Comparison of ENCODE assay signal across 15 cellular contexts in genomic region chr6:17877196-17877889, GRCh38.
A peak's percentile ranks its signal among the peaks of the same experiment; 100 is the strongest.
DNase-seq lines count a peak whose midpoint lies in the region; ATAC-seq, FAIRE-seq and TF ChIP-seq lines count a peak whose summit lies in the region.
"Had no signal": no experiment of that assay in that cellular context is flagged by ENCODE, and none has a peak within 500 bp of the region (broad histone marks: within the 10 kb centered on the region; RNA-seq: fewer than 3 reads in every experiment).

No MANE protein-coding gene starts in this region.

- no peak overlapping the region for H3K4me3 ChIP-seq in IMR-90 (ENCODE audit: insufficient read depth, low read depth, low read length)
- no peak overlapping the region for H3K4me3 ChIP-seq in astrocyte (ENCODE audit: insufficient read depth, low read depth, low read length)
- no peak overlapping the region for H3K4me3 ChIP-seq in gastroesophageal sphincter
- no peak overlapping the region for H3K4me3 ChIP-seq in upper lobe of left lung
- H3K4me3 ChIP-seq in HepG2 (replicated peaks in 1 of 3; ENCODE audit: insufficient read depth in 1 of 3, low read depth in 2 of 3, low read length in 3 of 3): no peak overlapping the region
- H3K4me3 ChIP-seq: tibial artery had no signal

- H3K27me3 ChIP-seq in IMR-90 (ENCODE audit: control insufficient read depth, insufficient read depth, low read length) (no peaks in the 10 kb centered on the region), astrocyte (ENCODE audit: insufficient read depth, low read length) (no peaks in the 10 kb centered on the region), gastroesophageal sphincter (no peaks in the 10 kb centered on the region), upper lobe of left lung (no peaks in the 10 kb centered on the region), HepG2 (ENCODE audit: control insufficient read depth in 1 of 2, insufficient read depth in 2 of 2, low read length in 2 of 2) (no peaks in the 10 kb centered on the region)
- H3K27me3 ChIP-seq: tibial artery had no signal

- no peak overlapping the region for H4K91ac ChIP-seq in IMR-90 (ENCODE audit: insufficient read depth, low read depth, low read length)

- no TSS peak for BruUV-seq in IMR-90 (replicated peaks; lab: Mats Ljungman, UMichigan)
- BruUV-seq in HepG2 (replicated peaks; lab: Mats Ljungman, UMichigan): no TSS peak

- H3K14ac ChIP-seq in IMR-90 (replicated peaks; ENCODE audit: low read depth, low read length): no peak overlapping the region

- no peak for TF ChIP-seq EP300 in gastroesophageal sphincter (IDR thresholded peaks at IDR 0.05)
- TF ChIP-seq EP300 in upper lobe of left lung (IDR thresholded peaks at IDR 0.05): no peak
- no peak for TF ChIP-seq EP300 in HepG2 (IDR thresholded peaks at IDR 0.05; ENCODE audit: low read depth in 2 of 2, low read length in 2 of 2)
- TF ChIP-seq EP300 in HepG2 (CRISPR knock-in tag; IDR thresholded peaks at IDR 0.05; ENCODE audit: borderline replicate concordance): no peak

- no peaks in the 10 kb centered on the region; the same call in 1 of the 2 replicates for H4K20me1 ChIP-seq in IMR-90 (ENCODE audit: insufficient read depth, low read length)
- H4K20me1 ChIP-seq in astrocyte (ENCODE audit: insufficient read depth, low read length): no peaks in the 10 kb centered on the region
- no peaks in the 10 kb centered on the region for H4K20me1 ChIP-seq in HepG2 (ENCODE audit: insufficient read depth, low read length)

- POLR2A ChIA-PET in IMR-90 (lab: Charles Lee; ENCODE audit: unreplicated experiment): no interaction called here
- POLR2A ChIA-PET in HepG2 (lab: Yijun Ruan, JAX): no interaction called here

- no peak overlapping the region for H2AK9ac ChIP-seq in IMR-90 (replicated peaks; ENCODE audit: low read depth, low read length, poor library complexity)

- no peak for TF ChIP-seq RAD21 in IMR-90 (IDR thresholded peaks at IDR 0.05; ENCODE audit: low read length)
- no peak for TF ChIP-seq RAD21 in HepG2 (CRISPR knock-in tag; IDR thresholded peaks at IDR 0.05)

- peaks cover 4% of the 10 kb centered on the region; the same call in 1 of the 2 replicates for H3K9me1 ChIP-seq in IMR-90 (ENCODE audit: insufficient read depth, low read length)

- peaks cover 4% of the 10 kb centered on the region for H3K36me3 Mint-ChIP-seq in astrocyte (ENCODE audit: low read depth, unreplicated experiment)

- peak overlapping the region; percentile 4; the same call in 1 of the 2 replicates for H3K23ac ChIP-seq in IMR-90 (ENCODE audit: low read depth, low read length)

- H2BK15ac ChIP-seq in IMR-90 (ENCODE audit: low read depth, low read length): no peak overlapping the region

- H3K4me2 ChIP-seq in IMR-90 (ENCODE audit: low read depth, low read length) (no peak overlapping the region; the same call in 1 of the 2 replicates), astrocyte (ENCODE audit: low read length) (peak overlapping the region; percentile 24), HepG2 (ENCODE audit: low read depth, low read length) (no peak overlapping the region)

- no peak overlapping the region for H3K27ac ChIP-seq in IMR-90 (ENCODE audit: insufficient read depth, low read length)
- H3K27ac ChIP-seq in astrocyte (ENCODE audit: low read depth, low read length): peak overlapping the region; percentile 58
- peak overlapping the region in 3 of 4 donors; percentile 49 to 64 (median 63) for H3K27ac ChIP-seq in gastroesophageal sphincter
- H3K27ac ChIP-seq in upper lobe of left lung: no peak overlapping the region
- no peak overlapping the region for H3K27ac ChIP-seq in HepG2 (ENCODE audit: extremely low read length, insufficient read depth, low read length)
- H3K27ac ChIP-seq: tibial artery had no signal

- H2AFZ ChIP-seq in IMR-90 (replicated peaks; ENCODE audit: low read length, poor library complexity) (no peak overlapping the region), astrocyte (ENCODE audit: low read depth, low read length) (no peak overlapping the region), HepG2 (ENCODE audit: low read length) (no peak overlapping the region)

- no CpG with 5 or more reads among the region's 6 CpGs for WGBS in IMR-90 (ENCODE audit: extremely low coverage in 2 of 2, insufficient read length in 1 of 2), 2 experiments
- 30 to 51% methylated on average over 6 of the region's 6 CpGs for WGBS in gastroesophageal sphincter (ENCODE audit: low coverage in 1 of 2), 2 donors
- WGBS in upper lobe of left lung, 2 donors: 65 to 69% methylated on average over 6 of the region's 6 CpGs
- WGBS in HepG2 (ENCODE audit: low lambda C conversion rate): 90% methylated on average over 6 of the region's 6 CpGs

- CTCF ChIA-PET in IMR-90 (lab: Yijun Ruan, JAX): interaction anchor here (1.0 kb wide), 1 partner anchor 23 kb away, joined by 3 read pairs; no protein-coding TSS in a partner anchor
- CTCF ChIA-PET in HepG2 (lab: Yijun Ruan, JAX; ENCODE audit: low intra/inter-chr PET ratio, low total read pairs): no interaction called here

- H3K4me3 Mint-ChIP-seq in astrocyte (ENCODE audit: unreplicated experiment): no peak overlapping the region
- H3K4me3 Mint-ChIP-seq: activated CD8-positive, alpha-beta T cell treated with anti-CD3 and anti-CD28 coated beads for 36 hours; dendritic cell treated with granulocyte-macrophage colony-stimulating factor and Interleukin-4, amounts not matched to agents 40 ng/mL and 50 ng/mL, for 4 days had no signal

- H3K18ac ChIP-seq in IMR-90 (ENCODE audit: low read depth, low read length): no peak overlapping the region

- dilution Hi-C loops in IMR-90 (cut with HindIII; ENCODE audit: low sequenced_read_pairs, unreplicated experiment): no loop called here

- H3K27me3 Mint-ChIP-seq in astrocyte (ENCODE audit: low read depth, unreplicated experiment): no peaks in the 10 kb centered on the region
- H3K27me3 Mint-ChIP-seq: dendritic cell treated with granulocyte-macrophage colony-stimulating factor and Interleukin-4, amounts not matched to agents 40 ng/mL and 50 ng/mL, for 4 days had no signal

- FAIRE-seq in astrocyte (lab: Jason Lieb, UNC) (no peak), HepG2 (lab: Jason Lieb, UNC) (no peak)

- H2BK5ac ChIP-seq in IMR-90 (ENCODE audit: low read depth, low read length, poor library complexity, severe bottlenecking): peak overlapping the region; percentile 63

- in situ Hi-C loops in IMR-90 (cut with MboI; ENCODE audit: low sequenced_read_pairs): no loop called here
- in situ Hi-C loops in HepG2 (cut with HindIII; ENCODE audit: extremely low pct_ligation_motif_present, low pct_unique_long_range_greater_than_20kb): no loop called here

- intact Hi-C loops in IMR-90 (cut with micrococcal nuclease): no loop called here
- intact Hi-C loops in HepG2 (cut with micrococcal nuclease; ENCODE audit: unreplicated experiment): loop anchor here (5.0 kb wide), 1 partner anchor 110 kb away; the partner anchor contains the start of gene KIF13A

- no peak overlapping the region for H2BK120ac ChIP-seq in IMR-90 (ENCODE audit: low read depth, low read length)

- no peak overlapping the region for H3K4ac ChIP-seq in IMR-90 (ENCODE audit: low read depth, low read length)

- TF ChIP-seq CTCF in IMR-90 (conservative IDR thresholded peaks at IDR 0.05; ENCODE audit: low read depth, low read length) (no peak), astrocyte (IDR thresholded peaks at IDR 0.05; ENCODE audit: insufficient read depth, low read depth, low read length) (no peak), gastroesophageal sphincter (IDR thresholded peaks at IDR 0.05) (no peak), upper lobe of left lung (IDR thresholded peaks at IDR 0.05) (no peak), HepG2 (CRISPR knock-in tag; IDR thresholded peaks at IDR 0.05) (no peak)

- H3K9ac ChIP-seq in IMR-90 (ENCODE audit: low read depth, low read length): no peak overlapping the region
- peak overlapping the region; percentile 1 for H3K9ac ChIP-seq in astrocyte (ENCODE audit: low read length)
- no peak overlapping the region for H3K9ac ChIP-seq in HepG2 (ENCODE audit: insufficient read depth, low read depth, low read length)

- H4K8ac ChIP-seq in IMR-90 (ENCODE audit: low read depth in 2 of 2, low read length in 2 of 2): no peak overlapping the region

- H3K4me1 ChIP-seq in IMR-90 (ENCODE audit: control insufficient read depth, insufficient read depth, low read length) (peaks cover 10% of the 10 kb centered on the region), astrocyte (ENCODE audit: insufficient read depth, low read length) (peaks cover 24% of the 10 kb centered on the region), gastroesophageal sphincter (peaks cover 11 to 62% (median 17%) of the 10 kb centered on the region in 3 donors), upper lobe of left lung (peaks cover 0 to 19% (median 15%) of the 10 kb centered on the region in 4 donors), HepG2 (ENCODE audit: insufficient read depth, low read length) (peaks cover 41% of the 10 kb centered on the region)

- H3K9me3 Mint-ChIP-seq in astrocyte (ENCODE audit: unreplicated experiment): no peaks in the 10 kb centered on the region
- H3K9me3 Mint-ChIP-seq: activated CD8-positive, alpha-beta T cell treated with anti-CD3 and anti-CD28 coated beads for 36 hours; dendritic cell treated with granulocyte-macrophage colony-stimulating factor and Interleukin-4, amounts not matched to agents 40 ng/mL and 50 ng/mL, for 4 days had no signal

- no peak overlapping the region for H3K27ac Mint-ChIP-seq in astrocyte (ENCODE audit: unreplicated experiment)
- H3K27ac Mint-ChIP-seq: activated CD8-positive, alpha-beta T cell treated with anti-CD3 and anti-CD28 coated beads for 36 hours; dendritic cell treated with granulocyte-macrophage colony-stimulating factor and Interleukin-4, amounts not matched to agents 40 ng/mL and 50 ng/mL, for 4 days had no signal

- H4K5ac ChIP-seq in IMR-90 (ENCODE audit: low read depth, low read length): no peak overlapping the region

- ATAC-seq in IMR-90 (ENCODE audit: low read depth): peak; percentile 77
- ATAC-seq in gastroesophageal sphincter: no peak
- ATAC-seq in upper lobe of left lung (ENCODE audit: low FRiP score in 2 of 2): peak; percentile 68 to 71
- no peak for ATAC-seq in HepG2
- ATAC-seq: activated CD8-positive, alpha-beta T cell treated with anti-CD3 and anti-CD28 coated beads for 36 hours; left lobe of liver had no signal

- H3K4me1 Mint-ChIP-seq in astrocyte (ENCODE audit: low read depth, unreplicated experiment): peaks cover 14% of the 10 kb centered on the region

- peak overlapping the region; percentile 29; the same call in 1 of the 2 replicates for H2BK20ac ChIP-seq in IMR-90 (ENCODE audit: low read depth, low read length)

- H3K36me3 ChIP-seq in IMR-90 (ENCODE audit: control insufficient read depth, insufficient read depth, low read length): no peaks in the 10 kb centered on the region
- H3K36me3 ChIP-seq in astrocyte (ENCODE audit: insufficient read depth, low read length): no peaks in the 10 kb centered on the region
- H3K36me3 ChIP-seq in gastroesophageal sphincter: no peaks in the 10 kb centered on the region
- no peaks in the 10 kb centered on the region for H3K36me3 ChIP-seq in upper lobe of left lung
- H3K36me3 ChIP-seq in HepG2 (replicated peaks in 1 of 2; ENCODE audit: control insufficient read depth in 1 of 2, insufficient read depth in 2 of 2, low read length in 2 of 2): no peaks in the 10 kb centered on the region
- H3K36me3 ChIP-seq: tibial artery had no signal

- no peak overlapping the region for H3K56ac ChIP-seq in IMR-90 (ENCODE audit: extremely low read depth, insufficient read depth, low read length)

- TF ChIP-seq POLR2A in IMR-90 (IDR thresholded peaks at IDR 0.05; ENCODE audit: low read depth, low read length) (no peak), gastroesophageal sphincter (IDR thresholded peaks at IDR 0.05) (no peak), upper lobe of left lung (IDR thresholded peaks at IDR 0.05) (no peak), HepG2 (IDR thresholded peaks at IDR 0.05; ENCODE audit: insufficient read depth in 1 of 2, low read depth in 2 of 2, low read length in 2 of 2) (no peak)

- H3K9me3 ChIP-seq in IMR-90 (ENCODE audit: control insufficient read depth, insufficient read depth, low read length) (no peaks in the 10 kb centered on the region), astrocyte (ENCODE audit: insufficient read depth, low read depth, low read length) (no peaks in the 10 kb centered on the region), gastroesophageal sphincter (no peaks in the 10 kb centered on the region), upper lobe of left lung (no peaks in the 10 kb centered on the region), HepG2 (ENCODE audit: low read length) (no peaks in the 10 kb centered on the region)
- H3K9me3 ChIP-seq: tibial artery had no signal

- peaks cover 3% of the 10 kb centered on the region for H3K79me2 ChIP-seq in astrocyte (ENCODE audit: insufficient read depth, low read length)
- H3K79me2 ChIP-seq in HepG2 (ENCODE audit: insufficient read depth, low read length): no peaks in the 10 kb centered on the region

- peaks cover 20 to 46% of the 10 kb centered on the region in 2 experiments for H3K79me1 ChIP-seq in IMR-90 (ENCODE audit: low read depth in 1 of 2, low read length in 2 of 2)

- H2AK5ac ChIP-seq in IMR-90 (ENCODE audit: low read depth, low read length): no peak overlapping the region

- DNase-seq in IMR-90 (peak; percentile 81), astrocyte (ENCODE audit: low read depth) (peak; percentile 87), upper lobe of left lung (no peak), SIG-M5 (lab: John Stamatoyannopoulos, UW) (no peak), HepG2 (ENCODE audit: low spot score) (no peak), DMS79 (lab: John Stamatoyannopoulos, UW) (no peak)
- no peak for DNase-seq in stimulated activated CD4-positive, alpha-beta T cell treated with anti-CD3 and anti-CD28 coated beads, Interleukin-2, amount 100 ng/mL, for 48 hours
- DNase-seq: activated CD8-positive, alpha-beta T cell treated with anti-CD3 and anti-CD28 coated beads for 36 hours; activated gamma-delta T cell; head of caudate nucleus; T-helper 2 cell; tibial artery had no signal

Comparison
In these comparisons a context has a peak if more than half of its experiments do, and no peak if none do; other contexts are left out.
1. ATAC-seq: peak in IMR-90 (single experiment) and upper lobe of left lung (2 of 2); none in gastroesophageal sphincter (single experiment) and HepG2 (single experiment).
2. DNase-seq: peak in IMR-90 (single experiment) and astrocyte (single experiment); none in upper lobe of left lung (0 of 2), SIG-M5 (single experiment), HepG2 (single experiment), stimulated activated CD4-positive, alpha-beta T cell treated with anti-CD3 and anti-CD28 coated beads, Interleukin-2, amount 100 ng/mL, for 48 hours (0 of 2) and DMS79 (single experiment).
3. H3K27ac ChIP-seq: peak in astrocyte (single experiment) and gastroesophageal sphincter (3 of 4); none in IMR-90 (single experiment), upper lobe of left lung (0 of 4) and HepG2 (single experiment).